12 cellular contexts compared by ENCODE assay signal in genomic region chr1:68112835-68113243, GRCh38.
DNase-seq lines count a peak whose midpoint lies in the region; ATAC-seq and TF ChIP-seq lines count a peak whose summit lies in the region.
"Had no signal": no experiment of that assay in that cellular context is flagged by ENCODE, and none has a peak within 500 bp of the region (broad histone marks: within the 10 kb centered on the region; RNA-seq: fewer than 3 reads in every experiment).

No MANE protein-coding gene starts in this region.

- no peak for TF ChIP-seq CTCF in RWPE2 (IDR thresholded peaks at IDR 0.05; ENCODE audit: poor library complexity, severe bottlenecking)
- no peak for TF ChIP-seq CTCF in fibroblast of mammary gland (conservative IDR thresholded peaks at IDR 0.05; ENCODE audit: control insufficient read depth, insufficient read depth, low read depth, low read length)

- peak; percentile 62 for DNase-seq in GM04503 (ENCODE audit: low read depth)
- no peak for DNase-seq in RWPE2 (ENCODE audit: low spot score)
- peak; percentile 94 for DNase-seq in fibroblast of mammary gland (ENCODE audit: low read depth)
- DNase-seq in pulmonary artery endothelial cell (ENCODE audit: low read depth, low spot score) = peak; percentile 41
- DNase-seq in retina = no peak
- no peak for DNase-seq in GOT3 (lab: John Stamatoyannopoulos, UW)
- DNase-seq in NCI-H2227 treated with DMSO at 0.1 percent for 48 hours (lab: John Stamatoyannopoulos, UW) = no peak
- DNase-seq: activated CD4-positive, CD25-positive, alpha-beta regulatory T cell; activated naive CD8-positive, alpha-beta T cell treated with anti-CD3 and anti-CD28 coated beads for 36 hours; immature natural killer cell had no signal

- ATAC-seq in RWPE2 (ENCODE audit: low read depth) (peak; percentile 86), GM18909 (IDR thresholded peaks at IDR 0.05; ENCODE audit: poor library complexity, unreplicated experiment) (no peak)

- H3K9me3 ChIP-seq in RWPE2 (ENCODE audit: severe bottlenecking) = no peaks in the 10 kb centered on the region
- H3K9me3 ChIP-seq: tibial nerve had no signal

- H3K36me3 ChIP-seq in RWPE2 (ENCODE audit: low read depth) = no peaks in the 10 kb centered on the region
- H3K36me3 ChIP-seq: tibial nerve had no signal

- H3K4me3 ChIP-seq in RWPE2 (ENCODE audit: severe bottlenecking) (no peak overlapping the region), fibroblast of mammary gland (ENCODE audit: control insufficient read depth, low read depth, low read length) (no peak overlapping the region)
- H3K4me3 ChIP-seq: tibial nerve had no signal

- H3K27ac ChIP-seq in RWPE2 (ENCODE audit: poor library complexity, severe bottlenecking) = no peak overlapping the region
- H3K27ac ChIP-seq: tibial nerve had no signal

- no peaks in the 10 kb centered on the region for H3K4me1 ChIP-seq in RWPE2 (ENCODE audit: insufficient read depth, poor library complexity, severe bottlenecking)

- H3K27me3 ChIP-seq in RWPE2 (ENCODE audit: insufficient read depth, poor library complexity, severe bottlenecking) = no peaks in the 10 kb centered on the region
- H3K27me3 ChIP-seq: tibial nerve had no signal

Comparison
In these comparisons a context has a peak if more than half of its experiments do, and no peak if none do; other contexts are left out.
1. DNase-seq: peak in GM04503 (single experiment), fibroblast of mammary gland (single experiment) and pulmonary artery endothelial cell (single experiment); none in RWPE2 (single experiment), retina (single experiment), GOT3 (single experiment) and NCI-H2227 treated with DMSO at 0.1 percent for 48 hours (single experiment).